Comparison of ENCODE assay signal across 1 cellular context in the genomic region with DNA sequence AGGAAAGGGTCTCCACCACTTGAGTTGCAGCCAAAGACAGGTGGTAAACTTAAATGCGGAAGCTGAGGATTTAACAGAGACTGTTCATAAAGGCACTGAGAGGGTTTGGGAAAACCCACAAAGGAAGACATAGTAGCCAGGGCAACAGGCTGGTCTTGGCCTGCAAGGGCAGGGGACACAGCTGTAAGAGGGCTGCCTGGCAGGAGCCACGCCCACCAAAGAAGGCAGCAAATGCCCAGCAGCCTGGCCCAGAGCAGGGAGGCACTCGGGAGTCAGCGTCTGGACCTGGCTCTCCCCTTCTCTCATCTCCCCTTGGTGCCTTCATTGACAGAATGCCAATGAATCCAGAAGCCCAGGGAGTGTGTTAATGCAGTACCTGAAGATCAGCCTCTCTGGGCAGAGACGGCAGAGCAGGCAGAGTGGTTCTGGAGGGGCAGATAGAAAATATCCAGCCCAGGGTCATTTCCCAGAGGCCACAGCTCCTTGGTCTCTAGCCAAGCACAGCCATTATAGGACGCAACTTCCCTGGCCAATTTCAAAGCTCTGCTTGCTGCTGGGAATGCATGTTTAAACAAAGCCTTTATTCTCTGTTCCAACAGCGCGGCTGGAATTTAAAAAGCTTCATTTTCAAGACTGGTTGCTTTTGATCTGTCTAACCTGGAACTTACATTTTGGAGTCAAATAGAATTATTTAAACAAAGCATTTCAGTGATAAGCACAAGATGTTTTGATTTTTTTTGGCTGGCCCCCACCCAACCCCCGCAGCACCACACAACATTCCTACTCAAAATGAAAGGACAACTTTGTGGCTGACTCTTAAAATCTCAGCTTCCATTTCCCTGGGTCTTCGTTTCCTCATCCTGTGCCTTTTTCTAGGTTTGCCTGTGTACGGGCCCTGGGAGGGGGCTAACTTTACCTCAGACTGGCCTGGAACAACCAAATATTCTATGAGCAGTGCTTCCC.
TF ChIP-seq lines count a peak whose summit lies in the region.

No MANE protein-coding gene starts in this region.

TF ChIP-seq in H1, 55 proteins besides CTCF, POLR2A, EP300 and RAD21:
- TF ChIP-seq YY1 (IDR thresholded peaks at IDR 0.05; ENCODE audit: low read depth, low read length) (no peak), TAF7 (optimal IDR thresholded peaks at IDR 0.05; ENCODE audit: borderline replicate concordance, low read depth, low read length) (no peak), JUND (IDR thresholded peaks at IDR 0.05; ENCODE audit: low read length) (no peak), HDAC2 (IDR thresholded peaks at IDR 0.05; ENCODE audit: borderline replicate concordance in 1 of 2, low read depth in 2 of 2, low read length in 2 of 2) (no peak), SIRT6 (IDR thresholded peaks at IDR 0.05; ENCODE audit: low read length) (no peak), BACH1 (IDR thresholded peaks at IDR 0.05; ENCODE audit: low read length) (no peak), CBX5 (IDR thresholded peaks at IDR 0.05; ENCODE audit: low read depth, low read length) (no peak), TCF12 (IDR thresholded peaks at IDR 0.05; ENCODE audit: low read depth, low read length) (no peak), SP2 (IDR thresholded peaks at IDR 0.05; ENCODE audit: low read length) (no peak), SP1 (IDR thresholded peaks at IDR 0.05; ENCODE audit: low read depth, low read length) (no peak)
- TF ChIP-seq, protein P1, sequence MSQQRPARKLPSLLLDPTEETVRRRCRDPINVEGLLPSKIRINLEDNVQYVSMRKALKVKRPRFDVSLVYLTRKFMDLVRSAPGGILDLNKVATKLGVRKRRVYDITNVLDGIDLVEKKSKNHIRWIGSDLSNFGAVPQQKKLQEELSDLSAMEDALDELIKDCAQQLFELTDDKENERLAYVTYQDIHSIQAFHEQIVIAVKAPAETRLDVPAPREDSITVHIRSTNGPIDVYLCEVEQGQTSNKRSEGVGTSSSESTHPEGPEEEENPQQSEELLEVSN (IDR thresholded peaks at IDR 0.05), result no peak
